1 cellular context compared by ENCODE assay signal in genomic region chr2:169824373-169825333, GRCh38.
A peak's percentile ranks its signal among the peaks of the same experiment; 100 is the strongest.
TF ChIP-seq lines count a peak whose summit lies in the region.

TSS of gene METTL5 (minus strand) at chr2:169824905. CDS start at chr2:169824597, 308 bp downstream.

TF ChIP-seq in K562, 482 proteins besides CTCF, POLR2A, EP300 and RAD21 (continued from another document and continues in another):
- peak; percentile 67 for TF ChIP-seq ZBTB40 (IDR thresholded peaks at IDR 0.05)
- TF ChIP-seq ZBTB40 (CRISPR knock-in tag; IDR thresholded peaks at IDR 0.05), result no peak
- TF ChIP-seq NKRF (IDR thresholded peaks at IDR 0.05; ENCODE audit: borderline replicate concordance), result peak; percentile 67; the same call in 1 of the 2 replicates
- TF ChIP-seq FUS (optimal IDR thresholded peaks at IDR 0.05; ENCODE audit: low read depth, low read length), result peak; percentile 83
- TF ChIP-seq ZNF76 (CRISPR knock-in tag; IDR thresholded peaks at IDR 0.05; ENCODE audit: borderline replicate concordance), result peak; percentile 43; the same call in 1 of the 2 replicates
- no peak for TF ChIP-seq IRF9 (tag; IDR thresholded peaks at IDR 0.05)
- TF ChIP-seq FOXA3 (CRISPR knock-in tag; conservative IDR thresholded peaks at IDR 0.05 in 1 of 2, IDR thresholded peaks at IDR 0.05 in 1 of 2), result peak in 1 of 2 experiments; percentile 82; a peak in 1 of 4 replicates
- TF ChIP-seq CGGBP1 (CRISPR knock-in tag; IDR thresholded peaks at IDR 0.05), result peak; percentile 77
- peak; percentile 93 for TF ChIP-seq ELF1 (tag; IDR thresholded peaks at IDR 0.05)
- TF ChIP-seq TAF9B (IDR thresholded peaks at IDR 0.05; ENCODE audit: partially characterized antibody), result no peak
- peak; percentile 61; the same call in 1 of the 2 replicates for TF ChIP-seq TGIF2 (CRISPR knock-in tag; IDR thresholded peaks at IDR 0.05)
- TF ChIP-seq NFXL1 (CRISPR knock-in tag; IDR thresholded peaks at IDR 0.05), result no peak
- TF ChIP-seq POLR2B (IDR thresholded peaks at IDR 0.05; ENCODE audit: low read depth, partially characterized antibody), result peak; percentile 80
- peak; percentile 29 for TF ChIP-seq ZEB2 (IDR thresholded peaks at IDR 0.05)
- TF ChIP-seq TOE1 (IDR thresholded peaks at IDR 0.05; ENCODE audit: borderline replicate concordance), result peak; percentile 33; the same call in 1 of the 2 replicates
- peak; percentile 93 for TF ChIP-seq TOE1 (CRISPR knock-in tag; IDR thresholded peaks at IDR 0.05; ENCODE audit: borderline replicate concordance, low read depth)
- TF ChIP-seq RCOR1 (IDR thresholded peaks at IDR 0.05; ENCODE audit: borderline replicate concordance in 1 of 2, low read depth in 2 of 2, low read length in 2 of 2), result peak; percentile 66 to 91; a peak in 3 of 4 replicates
- TF ChIP-seq FOXM1 (IDR thresholded peaks at IDR 0.05; ENCODE audit: low read depth), result no peak
- TF ChIP-seq FOXM1 (CRISPR knock-in tag; IDR thresholded peaks at IDR 0.05; ENCODE audit: low read depth), result peak; percentile 79
- peak; percentile 24; the same call in 1 of the 2 replicates for TF ChIP-seq C11orf30 (IDR thresholded peaks at IDR 0.05; ENCODE audit: low read depth)
- peak; percentile 56; the same call in 1 of the 2 replicates for TF ChIP-seq CREB3 (tag; conservative IDR thresholded peaks at IDR 0.05; ENCODE audit: low read depth)
- TF ChIP-seq ELF2 (CRISPR knock-in tag; IDR thresholded peaks at IDR 0.05), result peak; percentile 86
- TF ChIP-seq CHD7 (IDR thresholded peaks at IDR 0.05; ENCODE audit: low read depth, low read length), result no peak
- 0 out of 2 replicates have a peak, but pooled peaks have one; percentile 32 for TF ChIP-seq CHD2 (IDR thresholded peaks at IDR 0.05; ENCODE audit: low read depth, low read length)
- peak; percentile 63; the same call in 1 of the 2 replicates for TF ChIP-seq NBN (IDR thresholded peaks at IDR 0.05; ENCODE audit: low read depth)
- TF ChIP-seq ZNF224 (CRISPR knock-in tag; IDR thresholded peaks at IDR 0.05), result peak; percentile 66; the same call in 1 of the 2 replicates
- no peak for TF ChIP-seq BRD9 (IDR thresholded peaks at IDR 0.05; ENCODE audit: low read depth, partially characterized antibody)
- no peak for TF ChIP-seq ZNF717 (CRISPR knock-in tag; IDR thresholded peaks at IDR 0.05)
- peak in 1 of 2 experiments; percentile 86; a peak in 2 of 4 replicates for TF ChIP-seq SIN3A (IDR thresholded peaks at IDR 0.05; ENCODE audit: borderline replicate concordance in 2 of 2, control insufficient read depth in 1 of 2, low read depth in 2 of 2, low read length in 2 of 2)
